14 cellular contexts compared by ENCODE assay signal in genomic region chr1:51283977-51284376, GRCh38. TPM values are rescaled to one million over a fixed set of nuclear protein-coding genes. Genes with fewer than 3 reads are reported as not detected.
DNase-seq lines count a peak whose midpoint lies in the region; ATAC-seq, FAIRE-seq and TF ChIP-seq lines count a peak whose summit lies in the region.
"Had no signal": no experiment of that assay in that cellular context is flagged by ENCODE, and none has a peak within 500 bp of the region (broad histone marks: within the 10 kb centered on the region; RNA-seq: fewer than 3 reads in every experiment).

No MANE protein-coding gene starts in this region.

- peaks cover 49% of the 10 kb centered on the region for H3K4me1 Mint-ChIP-seq in T-helper 2 cell treated with Interferon-gamma antibody and Interleukin-4, amounts not matched to agents 5 μg/mL and 100 μg/mL, for 36 hours (ENCODE audit: low read depth)
- H3K4me1 Mint-ChIP-seq in stimulated activated memory B cell treated with anti-CD40 and anti-IgM and Interleukin-4, amounts not matched to agents 10 μg/mL and 1 μg/mL and 100 μg/mL, for 72 hours: peaks cover 5% of the 10 kb centered on the region
- H3K4me1 Mint-ChIP-seq in progenitor cell of endocrine pancreas (ENCODE audit: low read depth): peaks cover 14% of the 10 kb centered on the region

- peak overlapping the region; percentile 45 for H3K27ac Mint-ChIP-seq in T-helper 2 cell treated with Interferon-gamma antibody and Interleukin-4, amounts not matched to agents 5 μg/mL and 100 μg/mL, for 36 hours
- H3K27ac Mint-ChIP-seq in stimulated activated memory B cell treated with anti-CD40 and anti-IgM and Interleukin-4, amounts not matched to agents 10 μg/mL and 1 μg/mL and 100 μg/mL, for 72 hours: peak overlapping the region; percentile 30
- H3K27ac Mint-ChIP-seq in progenitor cell of endocrine pancreas: no peak overlapping the region

- no peak for TF ChIP-seq CTCF in progenitor cell of endocrine pancreas (IDR thresholded peaks at IDR 0.05; ENCODE audit: unreplicated experiment)

- H3K4me3 Mint-ChIP-seq in T-helper 2 cell treated with Interferon-gamma antibody and Interleukin-4, amounts not matched to agents 5 μg/mL and 100 μg/mL, for 36 hours: no peak overlapping the region
- peak overlapping the region; percentile 12 for H3K4me3 Mint-ChIP-seq in stimulated activated memory B cell treated with anti-CD40 and anti-IgM and Interleukin-4, amounts not matched to agents 10 μg/mL and 1 μg/mL and 100 μg/mL, for 72 hours
- H3K4me3 Mint-ChIP-seq in progenitor cell of endocrine pancreas (ENCODE audit: low read depth): no peak overlapping the region

- DNase-seq in T-helper 2 cell treated with Interferon-gamma antibody and Interleukin-4, amounts not matched to agents 5 μg/mL and 100 μg/mL, for 36 hours (ENCODE audit: low spot score): no peak
- DNase-seq in T-helper 2 cell (no peak), RCC 7860 (ENCODE audit: low spot score) (peak; percentile 28), kidney tubule cell (ENCODE audit: low spot score) (peak; percentile 52), amygdala (lab: John Stamatoyannopoulos, UW) (no peak), T-helper 9 cell (no peak), progenitor cell of endocrine pancreas (ENCODE audit: low spot score, unreplicated experiment) (no peak)
- DNase-seq: 8988T; GM23248; KG1; NCI-H1694; NK-92 treated with Interleukin-12 subunit alpha and Interleukin-12 subunit beta, amount 100 ng/mL, for 24 hours; SIG-M5 had no signal

- ATAC-seq in stimulated activated memory B cell treated with anti-CD40 and anti-IgM and Interleukin-4, amounts not matched to agents 10 μg/mL and 1 μg/mL and 100 μg/mL, for 72 hours: peak; percentile 34

- FAIRE-seq in RCC 7860 (lab: Jason Lieb, UNC): no peak

- no peaks in the 10 kb centered on the region for H3K9me3 Mint-ChIP-seq in T-helper 2 cell treated with Interferon-gamma antibody and Interleukin-4, amounts not matched to agents 5 μg/mL and 100 μg/mL, for 36 hours
- H3K9me3 Mint-ChIP-seq in stimulated activated memory B cell treated with anti-CD40 and anti-IgM and Interleukin-4, amounts not matched to agents 10 μg/mL and 1 μg/mL and 100 μg/mL, for 72 hours: no peaks in the 10 kb centered on the region
- H3K9me3 Mint-ChIP-seq in progenitor cell of endocrine pancreas (ENCODE audit: low read depth): no peaks in the 10 kb centered on the region

- peaks cover 5% of the 10 kb centered on the region for H3K36me3 Mint-ChIP-seq in T-helper 2 cell treated with Interferon-gamma antibody and Interleukin-4, amounts not matched to agents 5 μg/mL and 100 μg/mL, for 36 hours (ENCODE audit: low read depth)
- peaks cover 9% of the 10 kb centered on the region for H3K36me3 Mint-ChIP-seq in stimulated activated memory B cell treated with anti-CD40 and anti-IgM and Interleukin-4, amounts not matched to agents 10 μg/mL and 1 μg/mL and 100 μg/mL, for 72 hours
- H3K36me3 Mint-ChIP-seq in progenitor cell of endocrine pancreas (ENCODE audit: insufficient read depth): peaks cover 6% of the 10 kb centered on the region

- H3K27me3 Mint-ChIP-seq in T-helper 2 cell treated with Interferon-gamma antibody and Interleukin-4, amounts not matched to agents 5 μg/mL and 100 μg/mL, for 36 hours (ENCODE audit: low read depth): no peaks in the 10 kb centered on the region
- no peaks in the 10 kb centered on the region for H3K27me3 Mint-ChIP-seq in stimulated activated memory B cell treated with anti-CD40 and anti-IgM and Interleukin-4, amounts not matched to agents 10 μg/mL and 1 μg/mL and 100 μg/mL, for 72 hours
- H3K27me3 Mint-ChIP-seq in progenitor cell of endocrine pancreas: no peaks in the 10 kb centered on the region

RNA-seq across cellular contexts. Expression of gene TTC39A, which starts 46.4 kb away (rescaled TPM):
- 22.4 and 26.0 TPM in 2 replicates for total RNA-seq in progenitor cell of endocrine pancreas
- total RNA-seq: GM23248 had no signal

RNA-seq across cellular contexts. Expression of gene RNF11, which starts 47.9 kb away (rescaled TPM):
- total RNA-seq in progenitor cell of endocrine pancreas: 67.5 and 74.5 TPM in 2 replicates

Comparison
In these comparisons a context has a peak if more than half of its experiments do, and no peak if none do; other contexts are left out.
1. DNase-seq: peak in RCC 7860 (single experiment) and kidney tubule cell (single experiment); none in T-helper 2 cell treated with Interferon-gamma antibody and Interleukin-4, amounts not matched to agents 5 μg/mL and 100 μg/mL, for 36 hours (single experiment), T-helper 2 cell (0 of 5), amygdala (0 of 56), T-helper 9 cell (single experiment) and progenitor cell of endocrine pancreas (single experiment).